ENCODE assay signal across 16 cellular contexts in the genomic region with DNA sequence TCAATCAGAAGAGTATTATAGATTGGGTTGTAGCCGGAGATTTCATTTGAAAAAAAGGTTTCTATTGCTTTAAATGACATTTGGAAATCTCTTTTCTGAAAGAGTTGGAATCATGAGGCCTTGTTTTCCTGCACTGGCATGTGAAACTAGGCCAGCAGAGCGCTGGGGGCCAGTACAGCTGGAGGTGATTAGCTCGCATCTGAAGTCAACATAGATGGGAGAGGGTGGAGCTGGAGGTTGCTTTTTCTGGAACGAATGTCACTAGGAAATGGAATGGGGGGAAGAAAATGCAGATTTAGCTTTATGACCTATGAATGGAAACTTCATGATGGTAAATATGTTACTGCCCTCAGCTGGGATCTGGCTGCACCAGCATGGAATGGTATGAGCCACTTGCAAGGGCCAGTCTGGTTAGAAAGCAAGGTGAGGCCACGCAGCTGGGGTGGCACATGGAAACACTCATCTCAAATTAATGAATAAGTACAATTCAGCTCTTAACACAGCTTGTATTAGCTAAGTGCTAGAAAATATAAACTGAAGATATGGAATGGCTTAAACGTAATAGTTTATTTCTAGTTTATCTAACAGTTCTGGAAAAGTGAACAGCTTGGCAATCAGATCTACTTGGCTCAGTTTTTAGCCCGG. TPM values are rescaled to one million over a fixed set of nuclear protein-coding genes. Genes with fewer than 3 reads are reported as not detected.
DNase-seq lines count a peak whose midpoint lies in the region; ATAC-seq and TF ChIP-seq lines count a peak whose summit lies in the region.
"Had no signal": no experiment of that assay in that cellular context is flagged by ENCODE, and none has a peak within 500 bp of the region (broad histone marks: within the 10 kb centered on the region; RNA-seq: fewer than 3 reads in every experiment).

No MANE protein-coding gene starts in this region.

- ATAC-seq in heart left ventricle, result peak; percentile 50 to 87 (median 79)
- ATAC-seq in psoas muscle, result peak in 1 of 4 donors; percentile 74
- ATAC-seq: activated CD8-positive, alpha-beta memory T cell treated with anti-CD3 and anti-CD28 coated beads, Interleukin-2, amount 10 ng/mL, durations not matched to agents 7 days and 5 days had no signal

- peak overlapping the region; percentile 55 for H3K9ac ChIP-seq in adipocyte (ENCODE audit: low read length)

- H3K4me1 ChIP-seq in adipocyte (ENCODE audit: control insufficient read depth, insufficient read depth, low read length) (peaks cover 18% of the 10 kb centered on the region), heart left ventricle (peaks cover 0 to 11% (median 0%) of the 10 kb centered on the region in 12 donors), psoas muscle (no peaks in the 10 kb centered on the region)

- TF ChIP-seq POLR2A in heart left ventricle (IDR thresholded peaks at IDR 0.05), result no peak

- no peaks in the 10 kb centered on the region for H3K27me3 ChIP-seq in adipocyte (replicated peaks; ENCODE audit: control insufficient read depth, insufficient read depth, low read length)
- no peaks in the 10 kb centered on the region for H3K27me3 ChIP-seq in heart left ventricle
- H3K27me3 ChIP-seq in psoas muscle (ENCODE audit: insufficient read depth in 3 of 3, low read length in 2 of 3), result no peaks in the 10 kb centered on the region

- DNase-seq in AG08396 (ENCODE audit: low spot score) (peak; percentile 54), adipocyte (ENCODE audit: low read depth) (peak; percentile 76), heart left ventricle (peak in 3 of 5 donors; percentile 33 to 58 (median 38)), psoas muscle (peak; percentile 41 to 69), cortex of kidney (lab: John Stamatoyannopoulos, UW) (no peak), T-helper 1 cell (no peak)
- DNase-seq in stimulated activated CD4-positive, alpha-beta T cell treated with anti-CD3 and anti-CD28 coated beads, Interleukin-2, amount 100 ng/mL, for 48 hours, result no peak
- no peak for DNase-seq in activated CD4-positive, alpha-beta T cell treated with anti-CD3 and anti-CD28 coated beads, Interleukin-2, amount 50 U/mL, for 48 hours
- DNase-seq: activated CD8-positive, alpha-beta memory T cell treated with anti-CD3 and anti-CD28 coated beads, Interleukin-2, amount 10 ng/mL, durations not matched to agents 7 days and 5 days; activated naive CD4-positive, alpha-beta T cell treated with anti-CD3 and anti-CD28 coated beads, Interleukin-2, amount 50 U/mL, for 16 hours; islet precursor cell; MM.1S; naive B cell; NCI-H2081 treated with DMSO at 0.1 percent for 48 hours had no signal

- H3K4me3 ChIP-seq in adipocyte (ENCODE audit: low read length) (peak overlapping the region; percentile 48), heart left ventricle (no peak overlapping the region), psoas muscle (no peak overlapping the region)

- H3K36me3 ChIP-seq in adipocyte (ENCODE audit: control insufficient read depth, insufficient read depth, low read length, severe bottlenecking) (peaks cover 40% of the 10 kb centered on the region), heart left ventricle (peaks cover 0 to 32% (median 2%) of the 10 kb centered on the region in 9 donors), psoas muscle (ENCODE audit: insufficient read depth in 1 of 2, low read depth in 1 of 2) (no peaks in the 10 kb centered on the region)

- intact Hi-C loops in heart left ventricle (cut with DNase I), result no loop called here
- intact Hi-C loops in psoas muscle (cut with DNase I), result no loop called here

- H3K27ac ChIP-seq in heart left ventricle, result peak overlapping the region in 4 of 12 donors; percentile 45 to 62 (median 57)
- no peak overlapping the region for H3K27ac ChIP-seq in psoas muscle

- no peak for TF ChIP-seq CTCF in heart left ventricle (IDR thresholded peaks at IDR 0.05)
- no peak for TF ChIP-seq CTCF in psoas muscle (IDR thresholded peaks at IDR 0.05)

- H3K9me3 ChIP-seq in adipocyte (ENCODE audit: control insufficient read depth, low read length) (peaks cover 10% of the 10 kb centered on the region), heart left ventricle (peaks cover 0 to 14% (median 0%) of the 10 kb centered on the region in 12 donors), psoas muscle (no peaks in the 10 kb centered on the region)

- 66 to 73% (median 70%) methylated on average over 7 of the region's 7 CpGs for WGBS in heart left ventricle, 4 donors
- 68 to 78% (median 77%) methylated on average over 7 of the region's 7 CpGs for WGBS in psoas muscle, 3 donors

RNA-seq across cellular contexts. Expression of a gene that starts 32.6 kb away (rescaled TPM):
- total RNA-seq in heart left ventricle (1 to 10 TPM in 1 of 9 donors, under 1 TPM in 8; 0.30 to 2.0 (median 0.57) TPM), psoas muscle (under 1 TPM in 3 of 4 donors, not detected in 1; 0.30 to 0.79 (median 0.32) TPM)
- polyA plus RNA-seq in heart left ventricle (under 1 TPM in 1 of 2 donors, not detected in 1; 0.35 TPM), psoas muscle (under 1 TPM; 0.27 to 0.38 (median 0.30) TPM)
- total RNA-seq: activated CD8-positive, alpha-beta memory T cell treated with anti-CD3 and anti-CD28 coated beads, Interleukin-2, amount 10 ng/mL, durations not matched to agents 7 days and 5 days; HT1080 had no signal
- polyA plus RNA-seq: fibroblast of lung had no signal

Comparison
In these comparisons a context has a peak if more than half of its experiments do, and no peak if none do; other contexts are left out.
1. DNase-seq: peak in AG08396 (single experiment), adipocyte (single experiment), heart left ventricle (3 of 5) and psoas muscle (2 of 2); none in stimulated activated CD4-positive, alpha-beta T cell treated with anti-CD3 and anti-CD28 coated beads, Interleukin-2, amount 100 ng/mL, for 48 hours (0 of 2), cortex of kidney (single experiment), activated CD4-positive, alpha-beta T cell treated with anti-CD3 and anti-CD28 coated beads, Interleukin-2, amount 50 U/mL, for 48 hours (0 of 2) and T-helper 1 cell (0 of 5).